9 cellular contexts compared by ENCODE assay signal in genomic region chr12:12901158-12901791, GRCh38. TPM values are rescaled to one million over a fixed set of nuclear protein-coding genes. Genes with fewer than 3 reads are reported as not detected.
DNase-seq lines count a peak whose midpoint lies in the region; ATAC-seq and TF ChIP-seq lines count a peak whose summit lies in the region.
"Had no signal": no experiment of that assay in that cellular context is flagged by ENCODE, and none has a peak within 500 bp of the region (broad histone marks: within the 10 kb centered on the region; RNA-seq: fewer than 3 reads in every experiment).

No MANE protein-coding gene starts in this region.

- H3K27ac ChIP-seq in esophagus (ENCODE audit: low read depth in 2 of 2, low read length in 1 of 2) (peak overlapping the region; percentile 65 to 73), ovary (peak overlapping the region; percentile 54 to 81)

- no peak for TF ChIP-seq CTCF in ovary (IDR thresholded peaks at IDR 0.05)

- H3K4me1 ChIP-seq in esophagus (ENCODE audit: control insufficient read depth in 2 of 2, insufficient read depth in 2 of 2, low read length in 1 of 2) (peaks cover 0 to 13% of the 10 kb centered on the region in 2 donors), ovary (ENCODE audit: insufficient read depth) (peaks cover 21% of the 10 kb centered on the region)

- ATAC-seq in HG02970 (IDR thresholded peaks at IDR 0.05; ENCODE audit: low FRiP score, unreplicated experiment) = no peak
- no peak for ATAC-seq in GM21786 (IDR thresholded peaks at IDR 0.05; ENCODE audit: unreplicated experiment)
- ATAC-seq: natural killer cell had no signal

- WGBS in esophagus, 2 donors = 43 to 58% methylated on average over 10 of the region's 10 CpGs
- WGBS in ovary, 3 donors = 48 to 66% (median 61%) methylated on average over 10 of the region's 10 CpGs

- H3K9me3 ChIP-seq in esophagus (ENCODE audit: control insufficient read depth in 2 of 2, insufficient read depth in 1 of 2, low read depth in 1 of 2, low read length in 1 of 2) (no peaks in the 10 kb centered on the region), ovary (no peaks in the 10 kb centered on the region)

- intact Hi-C loops in ovary (cut with DNase I) = no loop called here

- H3K36me3 ChIP-seq in esophagus (ENCODE audit: control insufficient read depth in 2 of 2, insufficient read depth in 2 of 2, low read length in 1 of 2) (no peaks in the 10 kb centered on the region), ovary (no peaks in the 10 kb centered on the region)

- H3K27me3 ChIP-seq in esophagus (ENCODE audit: control insufficient read depth in 1 of 2, insufficient read depth in 2 of 2, low read length in 2 of 2) (no peaks in the 10 kb centered on the region), ovary (no peaks in the 10 kb centered on the region)

- no peak overlapping the region for H3K4me3 ChIP-seq in esophagus (ENCODE audit: low read depth in 1 of 2, low read length in 2 of 2)
- no peak overlapping the region for H3K4me3 ChIP-seq in ovary

- peak; percentile 7 for TF ChIP-seq EP300 in ovary (IDR thresholded peaks at IDR 0.05)

- DNase-seq in EL = peak; percentile 93
- peak; percentile 26 for DNase-seq in NOMO-1 treated with DMSO at 0.1 percent for 48 hours (lab: John Stamatoyannopoulos, UW; ENCODE audit: unreplicated experiment)
- peak in 4 of 5 donors; percentile 56 to 84 (median 66) for DNase-seq in ovary
- no peak for DNase-seq in activated CD8-positive, alpha-beta memory T cell treated with anti-CD3 and anti-CD28 coated beads, Interleukin-2, amount 50 U/mL, for 4 hours
- no peak for DNase-seq in AML-193 (lab: John Stamatoyannopoulos, UW)
- DNase-seq: natural killer cell had no signal

- peak; percentile 63 for TF ChIP-seq POLR2A in ovary (IDR thresholded peaks at IDR 0.05)

RNA-seq across cellular contexts. Expression of gene GPRC5A, which starts 9.9 kb away (rescaled TPM):
- polyA plus RNA-seq in esophagus (10 to 100 TPM; 15.0 to 15.4 TPM), ovary (1 to 10 TPM; 6.5 to 8.5 TPM)
- total RNA-seq in ovary = 10 to 100 TPM; 24.1 to 71.5 (median 43.5) TPM

RNA-seq across cellular contexts. Expression of gene GPRC5D, which starts 50.7 kb away (rescaled TPM):
- under 1 TPM; 0.31 to 0.69 TPM for polyA plus RNA-seq in esophagus
- under 1 TPM in 1 of 7 donors, not detected in 6; 0.37 TPM for total RNA-seq in ovary
- under 1 TPM in 1 of 2 donors, not detected in 1; 0.22 TPM for polyA plus RNA-seq in ovary

Comparison
In these comparisons a context has a peak if more than half of its experiments do, and no peak if none do; other contexts are left out.
1. DNase-seq: peak in EL (single experiment), NOMO-1 treated with DMSO at 0.1 percent for 48 hours (single experiment) and ovary (4 of 5); none in activated CD8-positive, alpha-beta memory T cell treated with anti-CD3 and anti-CD28 coated beads, Interleukin-2, amount 50 U/mL, for 4 hours (single experiment) and AML-193 (0 of 2).